In genomic region chr9:26904070-26904469, GRCh38 we compare ENCODE assay signal across 28 cellular contexts.
"Had no signal": no experiment of that assay in that cellular context is flagged by ENCODE, and none has a peak within 500 bp of the region (broad histone marks: within the 10 kb centered on the region; RNA-seq: fewer than 3 reads in every experiment).

No MANE protein-coding gene starts in this region.

- H3K4me1 ChIP-seq: SJSA1 had no signal

- H3K27ac Mint-ChIP-seq: activated B cell treated with CpG ODN at 0.5 μM for 24 hours; activated CD4-positive, alpha-beta T cell treated with anti-CD3 and anti-CD28 coated beads, Interleukin-2, amount 10 ng/mL, durations not matched to agents 24 days and 14 days; activated CD8-positive, alpha-beta memory T cell treated with anti-CD3 and anti-CD28 coated beads, Interleukin-2, amount 10 ng/mL, durations not matched to agents 7 days and 5 days; activated naive CD4-positive, alpha-beta T cell treated with anti-CD3 and anti-CD28 coated beads, Interleukin-2, amount 50 U/mL, for 72 hours; activated naive CD8-positive, alpha-beta T cell treated with anti-CD3 and anti-CD28 coated beads, Interleukin-2, amount 50 U/mL, for 24 hours; activated T-cell treated with anti-CD3 and anti-CD28 coated beads, Interleukin-2, amount 50 U/mL, for 24 hours; IgD-negative memory B cell; T-helper 17 cell had no signal

- H3K9me3 ChIP-seq: MG63, SJSA1 had no signal

- H3K4me1 Mint-ChIP-seq: activated B cell treated with CpG ODN at 0.5 μM for 24 hours; activated CD4-positive, alpha-beta T cell treated with anti-CD3 and anti-CD28 coated beads, Interleukin-2, amount 10 ng/mL, durations not matched to agents 24 days and 14 days; activated CD8-positive, alpha-beta memory T cell treated with anti-CD3 and anti-CD28 coated beads, Interleukin-2, amount 10 ng/mL, durations not matched to agents 7 days and 5 days; activated naive CD8-positive, alpha-beta T cell treated with anti-CD3 and anti-CD28 coated beads, Interleukin-2, amount 50 U/mL, for 24 hours; IgD-negative memory B cell; T-helper 17 cell had no signal

- DNase-seq: activated B cell treated with CpG ODN at 0.5 μM for 24 hours; activated CD4-positive, alpha-beta T cell treated with anti-CD3 and anti-CD28 coated beads for 1 hour; activated CD4-positive, alpha-beta T cell treated with anti-CD3 and anti-CD28 coated beads, Interleukin-2, amount 10 ng/mL, durations not matched to agents 24 days and 14 days; activated CD4-positive, alpha-beta T cell treated with anti-CD3 and anti-CD28 coated beads, Interleukin-2, amount 50 U/mL, for 48 hours; activated CD8-positive, alpha-beta memory T cell treated with anti-CD3 and anti-CD28 coated beads, Interleukin-2, amount 10 ng/mL, durations not matched to agents 7 days and 5 days; activated effector memory CD4-positive, alpha-beta T cell treated with anti-CD3 and anti-CD28 coated beads, Interleukin-2, amount 50 U/mL, for 16 hours; activated naive CD4-positive, alpha-beta T cell treated with Interleukin-2 at 50 U/mL for 16 hours; activated naive CD8-positive, alpha-beta T cell treated with anti-CD3 and anti-CD28 coated beads, Interleukin-2, amount 50 U/mL, for 24 hours; activated T-cell treated with anti-CD3 and anti-CD28 coated beads, Interleukin-2, amount 50 U/mL, for 24 hours; amygdala; brain microvascular endothelial cell; cerebellar nuclear complex; MG63; NCI-H1048; NCI-H146; NCI-H187 treated with DMSO at 0.1 percent for 48 hours; NCI-H2081 treated with DMSO at 0.1 percent for 48 hours; NCI-H2171 treated with DMSO at 0.1 percent for 48 hours; NCI-H226; NCI-H526; PC-3; SHP77; T-helper 17 cell; T-helper 9 cell had no signal

- H3K27me3 ChIP-seq: brain microvascular endothelial cell, MG63, SJSA1 had no signal

- H3K27me3 Mint-ChIP-seq: activated B cell treated with CpG ODN at 0.5 μM for 24 hours; activated CD4-positive, alpha-beta T cell treated with anti-CD3 and anti-CD28 coated beads, Interleukin-2, amount 10 ng/mL, durations not matched to agents 24 days and 14 days; activated CD8-positive, alpha-beta memory T cell treated with anti-CD3 and anti-CD28 coated beads, Interleukin-2, amount 10 ng/mL, durations not matched to agents 7 days and 5 days; activated naive CD8-positive, alpha-beta T cell treated with anti-CD3 and anti-CD28 coated beads, Interleukin-2, amount 50 U/mL, for 24 hours; activated T-cell treated with anti-CD3 and anti-CD28 coated beads, Interleukin-2, amount 50 U/mL, for 24 hours; IgD-negative memory B cell; T-helper 17 cell had no signal

- H3K27ac ChIP-seq: brain microvascular endothelial cell, SJSA1 had no signal

- H3K4me3 ChIP-seq: MG63, SJSA1 had no signal

- H3K9me3 Mint-ChIP-seq: activated B cell treated with CpG ODN at 0.5 μM for 24 hours; activated CD4-positive, alpha-beta T cell treated with anti-CD3 and anti-CD28 coated beads, Interleukin-2, amount 10 ng/mL, durations not matched to agents 24 days and 14 days; activated naive CD4-positive, alpha-beta T cell treated with anti-CD3 and anti-CD28 coated beads, Interleukin-2, amount 50 U/mL, for 72 hours; activated naive CD8-positive, alpha-beta T cell treated with anti-CD3 and anti-CD28 coated beads, Interleukin-2, amount 50 U/mL, for 24 hours; activated T-cell treated with anti-CD3 and anti-CD28 coated beads, Interleukin-2, amount 50 U/mL, for 24 hours; IgD-negative memory B cell had no signal

- H3K4me3 Mint-ChIP-seq: activated B cell treated with CpG ODN at 0.5 μM for 24 hours; activated CD4-positive, alpha-beta T cell treated with anti-CD3 and anti-CD28 coated beads, Interleukin-2, amount 10 ng/mL, durations not matched to agents 24 days and 14 days; activated CD8-positive, alpha-beta memory T cell treated with anti-CD3 and anti-CD28 coated beads, Interleukin-2, amount 10 ng/mL, durations not matched to agents 7 days and 5 days; activated naive CD8-positive, alpha-beta T cell treated with anti-CD3 and anti-CD28 coated beads, Interleukin-2, amount 50 U/mL, for 24 hours; activated T-cell treated with anti-CD3 and anti-CD28 coated beads, Interleukin-2, amount 50 U/mL, for 24 hours; IgD-negative memory B cell; T-helper 17 cell had no signal

- FAIRE-seq: RCC 7860 had no signal
